Comparison of ENCODE assay signal across 19 cellular contexts in the genomic region with DNA sequence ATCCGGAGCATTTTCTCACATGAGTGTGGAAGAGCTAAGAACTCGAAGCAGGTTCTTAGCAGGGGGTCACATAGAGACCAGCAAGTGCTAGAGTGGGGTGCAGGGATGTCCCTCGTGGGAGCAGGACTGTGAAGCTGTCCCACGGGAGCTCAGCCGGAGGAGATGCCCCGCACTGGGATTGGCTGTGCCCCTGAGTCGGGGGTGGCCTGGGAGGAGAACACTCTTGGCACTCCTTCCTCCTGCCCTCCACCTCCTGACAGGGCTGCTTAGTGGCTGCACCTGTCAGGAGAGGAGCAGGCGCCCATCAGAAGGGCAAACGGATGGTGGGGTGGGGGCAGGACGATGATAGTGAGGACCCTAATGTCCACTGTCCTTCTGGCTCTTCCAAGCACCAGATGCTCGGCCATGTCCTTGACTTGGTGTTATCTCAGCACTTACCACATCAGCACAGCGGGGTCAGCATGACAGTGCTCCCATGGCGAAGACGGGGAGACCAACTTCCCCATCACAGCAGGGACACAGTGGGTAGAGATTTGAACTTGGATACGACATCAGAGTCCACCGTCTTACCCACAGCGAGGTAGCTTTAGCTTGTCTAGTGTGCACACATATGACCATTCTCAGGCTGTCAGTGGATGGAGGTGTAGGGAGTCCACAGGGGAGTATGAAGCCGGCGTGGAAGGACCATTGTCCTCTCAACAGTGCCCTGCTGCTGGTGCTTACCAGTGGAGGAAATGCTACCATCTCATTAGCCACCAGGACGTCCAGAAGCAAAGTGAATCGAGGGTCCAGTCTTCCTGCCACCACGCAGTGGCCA.
DNase-seq lines count a peak whose midpoint lies in the region; ATAC-seq, FAIRE-seq and TF ChIP-seq lines count a peak whose summit lies in the region.
"Had no signal": no experiment of that assay in that cellular context is flagged by ENCODE, and none has a peak within 500 bp of the region (broad histone marks: within the 10 kb centered on the region; RNA-seq: fewer than 3 reads in every experiment).

No MANE protein-coding gene starts in this region.

- no peaks in the 10 kb centered on the region for H3K27me3 ChIP-seq in HepG2 (ENCODE audit: control insufficient read depth in 1 of 2, insufficient read depth in 2 of 2, low read length in 2 of 2)
- no peaks in the 10 kb centered on the region for H3K27me3 ChIP-seq in right lobe of liver
- peaks cover 0 to 17% (median 0%) of the 10 kb centered on the region in 4 donors for H3K27me3 ChIP-seq in esophagus muscularis mucosa
- H3K27me3 ChIP-seq in trophoblast cell (ENCODE audit: insufficient read depth, low read length) = no peaks in the 10 kb centered on the region
- H3K27me3 ChIP-seq: BLaER1 treated with 17β-estradiol and CSF1 and Interleukin-3, amounts not matched to agents 10 nM and 100 nM had no signal

- CTCF ChIA-PET in HepG2 (lab: Yijun Ruan, JAX; ENCODE audit: low intra/inter-chr PET ratio, low total read pairs) = no interaction called here

- H4K91ac ChIP-seq in trophoblast cell (ENCODE audit: low read depth, low read length) = no peak overlapping the region

- no TSS peak for BruUV-seq in HepG2 (replicated peaks; lab: Mats Ljungman, UMichigan)

- no peaks in the 10 kb centered on the region for H3K79me1 ChIP-seq in trophoblast cell (ENCODE audit: low read length)

- peaks cover 48% of the 10 kb centered on the region for H3K4me1 ChIP-seq in HepG2 (ENCODE audit: insufficient read depth, low read length)
- H3K4me1 ChIP-seq in right lobe of liver = peaks cover 0 to 17% (median 7%) of the 10 kb centered on the region in 4 donors
- no peaks in the 10 kb centered on the region for H3K4me1 ChIP-seq in esophagus muscularis mucosa
- H3K4me1 ChIP-seq in trophoblast cell (ENCODE audit: control insufficient read depth in 1 of 2, insufficient read depth in 2 of 2, low read length in 2 of 2) = peaks cover 0 to 9% of the 10 kb centered on the region in 2 experiments
- H3K4me1 ChIP-seq: BLaER1 treated with 17β-estradiol and CSF1 and Interleukin-3, amounts not matched to agents 10 nM and 100 nM had no signal

- TF ChIP-seq POLR2A in HepG2 (IDR thresholded peaks at IDR 0.05; ENCODE audit: insufficient read depth in 1 of 2, low read depth in 2 of 2, low read length in 2 of 2) = no peak
- no peak for TF ChIP-seq POLR2A in right lobe of liver (IDR thresholded peaks at IDR 0.05)
- TF ChIP-seq POLR2A in esophagus muscularis mucosa (IDR thresholded peaks at IDR 0.05; ENCODE audit: low read depth) = no peak

- H3K36me3 ChIP-seq in HepG2 (replicated peaks in 1 of 2; ENCODE audit: control insufficient read depth in 1 of 2, insufficient read depth in 2 of 2, low read length in 2 of 2) (no peaks in the 10 kb centered on the region), right lobe of liver (no peaks in the 10 kb centered on the region), esophagus muscularis mucosa (no peaks in the 10 kb centered on the region), trophoblast cell (ENCODE audit: control insufficient read depth in 1 of 2, insufficient read depth in 2 of 2, low read length in 2 of 2) (no peaks in the 10 kb centered on the region)
- H3K36me3 ChIP-seq: BLaER1 treated with 17β-estradiol and CSF1 and Interleukin-3, amounts not matched to agents 10 nM and 100 nM had no signal

- intact Hi-C loops in HepG2 (cut with micrococcal nuclease; ENCODE audit: unreplicated experiment) (loop anchor here (1.0 kb wide), 2 partner anchors 18 to 139 kb away; no protein-coding TSS in a partner anchor), right lobe of liver (cut with DNase I) (no loop called here), esophagus muscularis mucosa (cut with DNase I) (no loop called here)

- H3K4me2 ChIP-seq in HepG2 (ENCODE audit: low read depth, low read length) (peak overlapping the region; percentile 48), trophoblast cell (ENCODE audit: low read length) (no peak overlapping the region)
- H3K4me2 ChIP-seq: BLaER1 treated with 17β-estradiol and CSF1 and Interleukin-3, amounts not matched to agents 10 nM and 100 nM had no signal

- H2AFZ ChIP-seq in HepG2 (ENCODE audit: low read length) (no peak overlapping the region), trophoblast cell (ENCODE audit: insufficient read depth, low read length, poor library complexity) (no peak overlapping the region)

- no peak for TF ChIP-seq CTCF in HepG2 (CRISPR knock-in tag; IDR thresholded peaks at IDR 0.05)
- TF ChIP-seq CTCF in right lobe of liver (IDR thresholded peaks at IDR 0.05) = no peak
- no peak for TF ChIP-seq CTCF in esophagus muscularis mucosa (IDR thresholded peaks at IDR 0.05)

- no peak overlapping the region for H3K4me3 ChIP-seq in HepG2 (replicated peaks in 1 of 3; ENCODE audit: insufficient read depth in 1 of 3, low read depth in 2 of 3, low read length in 3 of 3)
- H3K4me3 ChIP-seq in right lobe of liver = no peak overlapping the region
- H3K4me3 ChIP-seq in esophagus muscularis mucosa = no peak overlapping the region
- peak overlapping the region; percentile 44 for H3K4me3 ChIP-seq in trophoblast cell (ENCODE audit: low read depth, low read length)
- H3K4me3 ChIP-seq: BLaER1 treated with 17β-estradiol and CSF1 and Interleukin-3, amounts not matched to agents 10 nM and 100 nM had no signal

- H3K18ac ChIP-seq in trophoblast cell (ENCODE audit: low read length) = no peak overlapping the region

- TF ChIP-seq EP300 in HepG2 (IDR thresholded peaks at IDR 0.05; ENCODE audit: low read depth in 2 of 2, low read length in 2 of 2) (no peak), HepG2 (CRISPR knock-in tag; IDR thresholded peaks at IDR 0.05; ENCODE audit: borderline replicate concordance) (no peak), esophagus muscularis mucosa (IDR thresholded peaks at IDR 0.05) (no peak)

- H3K23ac ChIP-seq in trophoblast cell (ENCODE audit: low read length) = no peak overlapping the region

- no peak for TF ChIP-seq RAD21 in HepG2 (CRISPR knock-in tag; IDR thresholded peaks at IDR 0.05)

- no peak overlapping the region for H2AK5ac ChIP-seq in trophoblast cell (ENCODE audit: low read length)

- H3K27ac ChIP-seq in HepG2 (ENCODE audit: extremely low read length, insufficient read depth, low read length) (no peak overlapping the region), right lobe of liver (no peak overlapping the region), esophagus muscularis mucosa (replicated peaks in 1 of 4) (no peak overlapping the region), trophoblast cell (ENCODE audit: low read depth, low read length) (no peak overlapping the region)
- H3K27ac ChIP-seq: BLaER1 treated with 17β-estradiol and CSF1 and Interleukin-3, amounts not matched to agents 10 nM and 100 nM had no signal

- H3K9ac ChIP-seq in HepG2 (ENCODE audit: insufficient read depth, low read depth, low read length) (peak overlapping the region; percentile 19; the same call in 1 of the 2 replicates), trophoblast cell (ENCODE audit: low read length) (no peak overlapping the region)
- H3K9ac ChIP-seq: BLaER1 treated with 17β-estradiol and CSF1 and Interleukin-3, amounts not matched to agents 10 nM and 100 nM had no signal

- peaks cover 2% of the 10 kb centered on the region for H3K79me2 ChIP-seq in HepG2 (ENCODE audit: insufficient read depth, low read length)
- no peaks in the 10 kb centered on the region for H3K79me2 ChIP-seq in trophoblast cell (ENCODE audit: control insufficient read depth, insufficient read depth, low read length, poor library complexity)

- in situ Hi-C loops in HepG2 (cut with HindIII; ENCODE audit: extremely low pct_ligation_motif_present, low pct_unique_long_range_greater_than_20kb) = no loop called here

- no peak for FAIRE-seq in HepG2 (lab: Jason Lieb, UNC)
- FAIRE-seq: D721Med, G401.6, GM12891, GM19239, H1, HTR-8/SVneo had no signal

- H4K8ac ChIP-seq in trophoblast cell (ENCODE audit: low read depth, low read length) = no peak overlapping the region

- 93% methylated on average over 13 of the region's 22 CpGs for WGBS in HepG2 (ENCODE audit: low lambda C conversion rate)
- WGBS in right lobe of liver (ENCODE audit: insufficient coverage, low coverage, low lambda C conversion rate, missing lambda C conversion rate) = 82% methylated on average over 6 of the region's 22 CpGs
- 82% methylated on average over 20 of the region's 22 CpGs for WGBS in esophagus muscularis mucosa
- WGBS in trophoblast cell (ENCODE audit: extremely low coverage, insufficient coverage, insufficient read length) = no CpG with 5 or more reads among the region's 22 CpGs

- no peaks in the 10 kb centered on the region for H3K9me3 ChIP-seq in HepG2 (ENCODE audit: low read length)
- no peaks in the 10 kb centered on the region for H3K9me3 ChIP-seq in right lobe of liver
- no peaks in the 10 kb centered on the region for H3K9me3 ChIP-seq in esophagus muscularis mucosa
- peaks cover 14% of the 10 kb centered on the region for H3K9me3 ChIP-seq in trophoblast cell (ENCODE audit: insufficient read depth, low read depth, low read length)
- H3K9me3 ChIP-seq: BLaER1 treated with 17β-estradiol and CSF1 and Interleukin-3, amounts not matched to agents 10 nM and 100 nM had no signal

- ATAC-seq in HepG2 (no peak), right lobe of liver (no peak), GM21447 (IDR thresholded peaks at IDR 0.05; ENCODE audit: unreplicated experiment) (no peak), HG02852 (IDR thresholded peaks at IDR 0.05; ENCODE audit: unreplicated experiment) (no peak), GM21367 (IDR thresholded peaks at IDR 0.05; ENCODE audit: unreplicated experiment) (no peak)
- ATAC-seq: CD8-positive, alpha-beta T cell had no signal

- H2BK5ac ChIP-seq in trophoblast cell (ENCODE audit: low read depth, low read length, poor library complexity) = no peak overlapping the region

- no peak overlapping the region for H2BK12ac ChIP-seq in trophoblast cell (ENCODE audit: low read length)

- H3K14ac ChIP-seq in trophoblast cell (ENCODE audit: low read length) = no peak overlapping the region

- no peak overlapping the region for H4K12ac ChIP-seq in trophoblast cell (ENCODE audit: low read depth, low read length)

- H3K4ac ChIP-seq in trophoblast cell (ENCODE audit: low read depth, low read length) = no peak overlapping the region

- no peaks in the 10 kb centered on the region for H4K20me1 ChIP-seq in HepG2 (ENCODE audit: insufficient read depth, low read length)
- H4K20me1 ChIP-seq: BLaER1 treated with 17β-estradiol and CSF1 and Interleukin-3, amounts not matched to agents 10 nM and 100 nM had no signal

- POLR2A ChIA-PET in HepG2 (lab: Yijun Ruan, JAX) = interaction anchor here (1.3 to 7.0 kb wide), 3 partner anchors 8 to 660 kb away, joined by 4 to 121 read pairs (median 5); no protein-coding TSS in a partner anchor

- DNase-seq in HepG2 (ENCODE audit: low spot score) (no peak), right lobe of liver (no peak), esophagus muscularis mucosa (ENCODE audit: extremely low spot score) (peak; percentile 90), trophoblast cell (no peak), ureter (ENCODE audit: low spot score) (peak; percentile 34)
- DNase-seq: 8988T; CD8-positive, alpha-beta T cell; H9; KBM-7 had no signal

- no peak overlapping the region for H2BK120ac ChIP-seq in trophoblast cell (ENCODE audit: insufficient read depth, low read length, poor library complexity)

TF ChIP-seq in HepG2, 621 proteins besides CTCF, POLR2A, EP300 and RAD21 (continues in another document):
- no peak for TF ChIP-seq HOXA7 (CRISPR knock-in tag; IDR thresholded peaks at IDR 0.05)

Comparison
In these comparisons a context has a peak if more than half of its experiments do, and no peak if none do; other contexts are left out.
1. DNase-seq: peak in esophagus muscularis mucosa (single experiment) and ureter (single experiment); none in HepG2 (single experiment), right lobe of liver (0 of 3) and trophoblast cell (0 of 2).